In the genomic region with DNA sequence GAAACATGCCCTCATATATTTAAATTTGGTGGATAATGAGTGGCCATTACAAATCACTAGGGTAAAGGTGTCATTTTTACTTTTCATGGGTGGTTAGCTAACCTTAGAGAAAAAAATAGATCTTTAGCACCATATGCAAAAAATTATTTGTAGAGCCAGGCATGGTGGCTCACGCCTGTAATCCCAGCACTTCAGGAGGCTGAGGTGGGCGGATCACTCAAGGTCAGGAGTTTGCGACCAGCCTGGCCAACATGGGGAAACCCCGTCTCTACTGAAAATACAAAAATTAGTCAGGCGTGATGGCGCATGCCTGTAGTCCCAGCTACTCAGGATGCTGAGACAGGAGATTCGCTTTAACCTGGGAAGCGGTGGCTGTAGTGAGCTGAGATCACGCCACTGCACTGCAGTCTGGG, we compare ENCODE assay signal across 10 cellular contexts. TPM values are rescaled to one million over a fixed set of nuclear protein-coding genes. Genes with fewer than 3 reads are reported as not detected.
DNase-seq lines count a peak whose midpoint lies in the region; ATAC-seq and TF ChIP-seq lines count a peak whose summit lies in the region.
"Not testable (repeated sequence)": the region's sequence is repeated elsewhere in the genome, so short reads cannot be mapped to it uniquely, and the experiment has no call there.
"Had no signal": no experiment of that assay in that cellular context is flagged by ENCODE, and none has a peak within 500 bp of the region (broad histone marks: within the 10 kb centered on the region; RNA-seq: fewer than 3 reads in every experiment).

No MANE protein-coding gene starts in this region.

- not testable (repeated sequence) for H3K9me3 Mint-ChIP-seq in activated naive CD4-positive, alpha-beta T cell treated with anti-CD3 and anti-CD28 coated beads, Interleukin-2, amount 50 U/mL, for 72 hours

- peak; percentile 67 for ATAC-seq in GM18505 (IDR thresholded peaks at IDR 0.05; ENCODE audit: unreplicated experiment)
- ATAC-seq in GM19463 (IDR thresholded peaks at IDR 0.05; ENCODE audit: unreplicated experiment): peak; percentile 58
- peak; percentile 68 for ATAC-seq in HG02798 (IDR thresholded peaks at IDR 0.05; ENCODE audit: poor library complexity, unreplicated experiment)
- peak; percentile 57 for ATAC-seq in HG03460 (IDR thresholded peaks at IDR 0.05; ENCODE audit: unreplicated experiment)
- peak; percentile 32 to 83 for ATAC-seq in activated naive CD4-positive, alpha-beta T cell treated with anti-CD3 and anti-CD28 coated beads, Interleukin-2, amount 50 U/mL, for 72 hours

- peak overlapping the region in 1 of 2 donors; percentile 59 for H3K27ac Mint-ChIP-seq in activated naive CD4-positive, alpha-beta T cell treated with anti-CD3 and anti-CD28 coated beads, Interleukin-2, amount 50 U/mL, for 72 hours

- DNase-seq in activated CD4-positive, CD25-positive, alpha-beta regulatory T cell treated with anti-CD3 and anti-CD28 coated beads, Interleukin-2, amount 50 U/mL, for 72 hours: peak; percentile 54
- DNase-seq in activated naive CD4-positive, alpha-beta T cell treated with anti-CD3 and anti-CD28 coated beads, Interleukin-2, amount 50 U/mL, for 72 hours (ENCODE audit: low spot score in 2 of 2): not testable (repeated sequence)
- DNase-seq in renal cortical epithelial cell (ENCODE audit: low read depth): peak; percentile 38

- H3K36me3 Mint-ChIP-seq in activated naive CD4-positive, alpha-beta T cell treated with anti-CD3 and anti-CD28 coated beads, Interleukin-2, amount 50 U/mL, for 72 hours: peaks cover 8 to 16% of the 10 kb centered on the region in 2 donors

- TF ChIP-seq POLR2A in GM18505 (IDR thresholded peaks at IDR 0.05; ENCODE audit: borderline replicate concordance, extremely low read depth, insufficient read depth, insufficient read length): not testable (repeated sequence)

RNA-seq across cellular contexts. Expression of a gene that starts 19.5 kb away (rescaled TPM):
- 10 to 100 TPM; 14.2 to 15.5 TPM for total RNA-seq in activated naive CD4-positive, alpha-beta T cell treated with anti-CD3 and anti-CD28 coated beads, Interleukin-2, amount 50 U/mL, for 72 hours
- 16.7 and 18.2 TPM in 2 replicates for total RNA-seq in renal cortical epithelial cell

RNA-seq across cellular contexts. Expression of a gene that starts 37.0 kb away (rescaled TPM):
- not detected for total RNA-seq in activated naive CD4-positive, alpha-beta T cell treated with anti-CD3 and anti-CD28 coated beads, Interleukin-2, amount 50 U/mL, for 72 hours
- not detected in 2 replicates for total RNA-seq in renal cortical epithelial cell
- total RNA-seq: activated CD8-positive, alpha-beta memory T cell treated with anti-CD3 and anti-CD28 coated beads for 36 hours; HepG2; HFFc6 had no signal
